1 cellular context compared by ENCODE assay signal in the genomic region with DNA sequence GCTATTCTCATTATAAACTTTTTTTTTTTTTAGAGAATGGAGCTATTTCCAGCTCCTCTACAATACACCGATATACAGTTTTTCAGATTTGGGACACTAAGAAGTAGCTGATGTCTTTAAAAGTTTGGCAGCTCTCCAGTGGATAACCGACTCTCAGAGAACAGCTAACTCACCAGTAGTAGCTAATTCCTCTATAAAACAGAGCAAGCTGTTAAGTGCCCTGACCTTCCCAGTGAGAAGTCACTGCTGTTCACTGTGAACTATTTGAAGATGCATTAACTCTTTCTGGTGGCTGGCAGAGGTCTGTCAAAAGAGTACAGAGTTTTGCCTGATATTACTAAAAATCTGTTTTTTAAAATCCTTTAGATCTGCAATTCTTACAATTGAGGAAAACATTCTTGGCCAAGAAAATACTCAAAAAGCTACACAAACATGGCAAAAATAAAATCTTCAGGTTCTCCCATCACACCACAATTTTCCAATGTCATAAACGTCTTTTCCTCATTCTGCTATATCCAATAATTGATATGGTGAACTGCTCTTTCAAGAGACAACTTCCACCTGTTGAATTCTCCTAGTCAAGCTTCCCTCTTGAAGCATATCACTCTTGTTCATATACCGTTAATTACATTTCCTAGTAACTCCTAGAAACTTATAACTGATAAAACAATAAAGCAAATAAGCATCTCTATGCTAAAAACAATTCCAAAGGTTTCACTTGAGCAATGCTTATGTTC.
TF ChIP-seq lines count a peak whose summit lies in the region.

No MANE protein-coding gene starts in this region.

TF ChIP-seq in IMR-90, 13 proteins besides CTCF, POLR2A, EP300 and RAD21:
- no peak for TF ChIP-seq RCOR1 (IDR thresholded peaks at IDR 0.05; ENCODE audit: insufficient replicate concordance, low read length)
- no peak for TF ChIP-seq CHD1 (IDR thresholded peaks at IDR 0.05; ENCODE audit: low read depth, low read length)
- TF ChIP-seq, protein P1, sequence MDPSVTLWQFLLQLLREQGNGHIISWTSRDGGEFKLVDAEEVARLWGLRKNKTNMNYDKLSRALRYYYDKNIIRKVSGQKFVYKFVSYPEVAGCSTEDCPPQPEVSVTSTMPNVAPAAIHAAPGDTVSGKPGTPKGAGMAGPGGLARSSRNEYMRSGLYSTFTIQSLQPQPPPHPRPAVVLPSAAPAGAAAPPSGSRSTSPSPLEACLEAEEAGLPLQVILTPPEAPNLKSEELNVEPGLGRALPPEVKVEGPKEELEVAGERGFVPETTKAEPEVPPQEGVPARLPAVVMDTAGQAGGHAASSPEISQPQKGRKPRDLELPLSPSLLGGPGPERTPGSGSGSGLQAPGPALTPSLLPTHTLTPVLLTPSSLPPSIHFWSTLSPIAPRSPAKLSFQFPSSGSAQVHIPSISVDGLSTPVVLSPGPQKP (IDR thresholded peaks at IDR 0.05; ENCODE audit: borderline replicate concordance, low read depth, low read length) = no peak
- TF ChIP-seq MXI1 (IDR thresholded peaks at IDR 0.05; ENCODE audit: borderline replicate concordance, low read depth, low read length) = no peak
- TF ChIP-seq USF2 (IDR thresholded peaks at IDR 0.05; ENCODE audit: low read depth, low read length) = no peak
- no peak for TF ChIP-seq BHLHE40 (IDR thresholded peaks at IDR 0.05; ENCODE audit: low read depth, low read length)
- TF ChIP-seq MAZ (IDR thresholded peaks at IDR 0.05; ENCODE audit: borderline replicate concordance, low read depth, low read length) = no peak
- no peak for TF ChIP-seq FOS (IDR thresholded peaks at IDR 0.05; ENCODE audit: low read depth, low read length)
- no peak for TF ChIP-seq RFX5 (IDR thresholded peaks at IDR 0.05; ENCODE audit: low read depth, low read length)
- no peak for TF ChIP-seq NFE2L2 (IDR thresholded peaks at IDR 0.05; ENCODE audit: low read depth, low read length)
- TF ChIP-seq MAFK (IDR thresholded peaks at IDR 0.05; ENCODE audit: low read depth, low read length) = no peak
- no peak for TF ChIP-seq CEBPB (IDR thresholded peaks at IDR 0.05; ENCODE audit: low read depth, low read length)
- no peak for TF ChIP-seq SMC3 (IDR thresholded peaks at IDR 0.05; ENCODE audit: low read depth, low read length)
